In genomic region chr6:168865-169455, GRCh38 we compare ENCODE assay signal across 8 cellular contexts.
DNase-seq lines count a peak whose midpoint lies in the region; ATAC-seq, FAIRE-seq and TF ChIP-seq lines count a peak whose summit lies in the region.

No MANE protein-coding gene starts in this region.

- TF ChIP-seq CTCF in DOHH2 (IDR thresholded peaks at IDR 0.05; ENCODE audit: low read depth, low read length, poor library complexity, severe bottlenecking) (peak; percentile 75), LNCAP (IDR thresholded peaks at IDR 0.05) (peak; percentile 47; the same call in 1 of the 2 replicates), SU-DHL-6 (IDR thresholded peaks at IDR 0.05; ENCODE audit: insufficient read depth, low read length, poor library complexity, severe bottlenecking) (peak; percentile 94)

- H3K9me3 ChIP-seq in DOHH2 (ENCODE audit: control insufficient read depth, insufficient read depth, low read length) = no peaks in the 10 kb centered on the region
- no peaks in the 10 kb centered on the region for H3K9me3 ChIP-seq in SU-DHL-6 (ENCODE audit: insufficient read depth, low read length)

- H3K27me3 ChIP-seq in DOHH2 (ENCODE audit: control insufficient read depth, low read length) = 0 out of 2 replicates have a peak, but pooled peaks cover 3% of the 10 kb centered on the region
- no peaks in the 10 kb centered on the region for H3K27me3 ChIP-seq in SU-DHL-6 (ENCODE audit: low read length)

- H4K20me1 ChIP-seq in DOHH2 (ENCODE audit: control insufficient read depth, insufficient read depth, low read depth, low read length) (no peaks in the 10 kb centered on the region), SU-DHL-6 (ENCODE audit: low read depth, low read length) (no peaks in the 10 kb centered on the region)

- H3K4me2 ChIP-seq in DOHH2 (ENCODE audit: low read length) (no peak overlapping the region), SU-DHL-6 (ENCODE audit: low read depth, low read length, poor library complexity, severe bottlenecking) (no peak overlapping the region)

- H3K36me3 ChIP-seq in DOHH2 (ENCODE audit: control insufficient read depth, low read length) = no peaks in the 10 kb centered on the region
- no peaks in the 10 kb centered on the region for H3K36me3 ChIP-seq in SU-DHL-6 (ENCODE audit: low read length)

- DNase-seq in frontal cortex (ENCODE audit: low spot score in 2 of 2) (no peak), skeletal muscle cell (ENCODE audit: low read depth) (peak; percentile 4)
- no peak for DNase-seq in activated naive CD4-positive, alpha-beta T cell treated with Interleukin-2 at 50 U/mL for 16 hours
- no peak for DNase-seq in activated CD4-positive, alpha-beta T cell treated with anti-CD3 and anti-CD28 coated beads for 4 hours

- H3F3A ChIP-seq in DOHH2 (ENCODE audit: control insufficient read depth, insufficient read depth) (no peaks in the 10 kb centered on the region), SU-DHL-6 (ENCODE audit: insufficient read depth) (no peaks in the 10 kb centered on the region)

- H3K9ac ChIP-seq in SU-DHL-6 (ENCODE audit: low read length) = no peak overlapping the region

- no peak overlapping the region for H3K27ac ChIP-seq in DOHH2 (ENCODE audit: low read depth, low read length)
- H3K27ac ChIP-seq in SU-DHL-6 (ENCODE audit: low read depth, low read length) = no peak overlapping the region

- no peaks in the 10 kb centered on the region for H3K4me1 ChIP-seq in DOHH2 (ENCODE audit: control insufficient read depth, low read length)

- peak; percentile 86 for FAIRE-seq in frontal cortex (lab: Jason Lieb, UNC)

- H3K79me2 ChIP-seq in DOHH2 (ENCODE audit: control insufficient read depth, low read length) (no peaks in the 10 kb centered on the region), SU-DHL-6 (ENCODE audit: insufficient read depth, low read length) (no peaks in the 10 kb centered on the region)

- no peaks in the 10 kb centered on the region for H3K9me2 ChIP-seq in DOHH2 (replicated peaks; ENCODE audit: control insufficient read depth, low read length)
- no peaks in the 10 kb centered on the region for H3K9me2 ChIP-seq in SU-DHL-6 (replicated peaks; ENCODE audit: insufficient read depth, low read length)

- no peak for ATAC-seq in GM21360 (IDR thresholded peaks at IDR 0.05; ENCODE audit: unreplicated experiment)

- H3K4me3 ChIP-seq in DOHH2 (ENCODE audit: low read length) (no peak overlapping the region), SU-DHL-6 (ENCODE audit: insufficient read depth, low read length, poor library complexity, severe bottlenecking) (no peak overlapping the region), skeletal muscle cell (ENCODE audit: low read depth, low read length) (no peak overlapping the region)

- no peak overlapping the region for H2AFZ ChIP-seq in SU-DHL-6 (ENCODE audit: low read depth, low read length, severe bottlenecking)
